In genomic region chr7:158760445-158760764, GRCh38 we compare ENCODE assay signal across 13 cellular contexts. TPM values are rescaled to one million over a fixed set of nuclear protein-coding genes. Genes with fewer than 3 reads are reported as not detected.
A peak's percentile ranks its signal among the peaks of the same experiment; 100 is the strongest.
DNase-seq lines count a peak whose midpoint lies in the region; ATAC-seq, FAIRE-seq and TF ChIP-seq lines count a peak whose summit lies in the region.
"Had no signal": no experiment of that assay in that cellular context is flagged by ENCODE, and none has a peak within 500 bp of the region (broad histone marks: within the 10 kb centered on the region; RNA-seq: fewer than 3 reads in every experiment).

No MANE protein-coding gene starts in this region.

- no peaks in the 10 kb centered on the region for H3K27me3 Mint-ChIP-seq in natural killer cell (ENCODE audit: low read depth in 2 of 2)
- no peaks in the 10 kb centered on the region for H3K27me3 Mint-ChIP-seq in natural killer cell treated with Interleukin-12 subunit alpha and Interleukin-12 subunit beta and Interleukin-15 and Interleukin-18, amount 100 ng/mL, for 72 hours
- H3K27me3 Mint-ChIP-seq in WTC11 (ENCODE audit: low read depth): no peaks in the 10 kb centered on the region
- peaks cover 0 to 3% (median 0%) of the 10 kb centered on the region in 3 donors for H3K27me3 Mint-ChIP-seq in immature natural killer cell (ENCODE audit: low read depth in 3 of 3)
- H3K27me3 Mint-ChIP-seq: CD4-positive, alpha-beta memory T cell had no signal

- H3K36me3 Mint-ChIP-seq in natural killer cell (peaks cover 54% of the 10 kb centered on the region), WTC11 (peaks cover 64% of the 10 kb centered on the region), immature natural killer cell (peaks cover 36 to 68% (median 57%) of the 10 kb centered on the region in 3 donors)
- no peaks in the 10 kb centered on the region for H3K36me3 Mint-ChIP-seq in natural killer cell treated with Interleukin-12 subunit alpha and Interleukin-12 subunit beta and Interleukin-15 and Interleukin-18, amount 100 ng/mL, for 72 hours

- ATAC-seq in natural killer cell (no peak), WTC11 (no peak)
- no peak for ATAC-seq in natural killer cell treated with Interleukin-12 subunit alpha and Interleukin-12 subunit beta and Interleukin-15 and Interleukin-18, amount 100 ng/mL, for 72 hours

- H3K9me3 Mint-ChIP-seq in natural killer cell (no peaks in the 10 kb centered on the region), WTC11 (no peaks in the 10 kb centered on the region), immature natural killer cell (no peaks in the 10 kb centered on the region)
- H3K9me3 Mint-ChIP-seq in natural killer cell treated with Interleukin-12 subunit alpha and Interleukin-12 subunit beta and Interleukin-15 and Interleukin-18, amount 100 ng/mL, for 72 hours: no peaks in the 10 kb centered on the region
- H3K9me3 Mint-ChIP-seq: CD4-positive, alpha-beta memory T cell had no signal

- H3K9me3 ChIP-seq in tibial artery: no peaks in the 10 kb centered on the region
- H3K9me3 ChIP-seq: BE2C had no signal

- no peaks in the 10 kb centered on the region for H3K27me3 ChIP-seq in tibial artery
- H3K27me3 ChIP-seq: BE2C had no signal

- FAIRE-seq in GM12891 (lab: Jason Lieb, UNC): no peak
- FAIRE-seq: A204.1 had no signal

- H3K4me3 Mint-ChIP-seq in natural killer cell (no peak overlapping the region), WTC11 (no peak overlapping the region), immature natural killer cell (no peak overlapping the region)
- no peak overlapping the region for H3K4me3 Mint-ChIP-seq in natural killer cell treated with Interleukin-12 subunit alpha and Interleukin-12 subunit beta and Interleukin-15 and Interleukin-18, amount 100 ng/mL, for 72 hours

- intact Hi-C loops in natural killer cell (cut with micrococcal nuclease) (no loop called here), tibial artery (cut with DNase I; ENCODE audit: low total_unique reads) (no loop called here)

- H3K27ac ChIP-seq in tibial artery: no peak overlapping the region

- H3K4me3 ChIP-seq in tibial artery: no peak overlapping the region

- POLR2A ChIA-PET in WTC11 (lab: Charles Lee): no interaction called here

- no peak for TF ChIP-seq POLR2A in GM12891 (IDR thresholded peaks at IDR 0.05; ENCODE audit: low read depth, low read length)

- DNase-seq in natural killer cell (no peak), WTC11 (ENCODE audit: low spot score) (no peak), immature natural killer cell (no peak), tibial artery (no peak), GM20000 (ENCODE audit: low spot score) (no peak), GM12891 (ENCODE audit: insufficient read length, low spot score) (no peak)
- DNase-seq in natural killer cell treated with Interleukin-12 subunit alpha and Interleukin-12 subunit beta and Interleukin-15 and Interleukin-18, amount 100 ng/mL, for 72 hours (ENCODE audit: low spot score): no peak
- DNase-seq: BE2C, C1 segment of cervical spinal cord, GDM1, HCEC 1CT had no signal

- no peaks in the 10 kb centered on the region for H3K4me1 ChIP-seq in tibial artery

- H3K27ac Mint-ChIP-seq in natural killer cell (peak overlapping the region; percentile 2 to 53), WTC11 (no peak overlapping the region), immature natural killer cell (peak overlapping the region in 4 of 6 donors; percentile 28 to 72 (median 36))
- no peak overlapping the region for H3K27ac Mint-ChIP-seq in natural killer cell treated with Interleukin-12 subunit alpha and Interleukin-12 subunit beta and Interleukin-15 and Interleukin-18, amount 100 ng/mL, for 72 hours

- H3K36me3 ChIP-seq in tibial artery: peaks cover 67 to 97% (median 86%) of the 10 kb centered on the region in 3 donors

- TF ChIP-seq CTCF in natural killer cell (IDR thresholded peaks at IDR 0.05): no peak
- no peak for TF ChIP-seq CTCF in WTC11 (IDR thresholded peaks at IDR 0.05)
- no peak for TF ChIP-seq CTCF in tibial artery (IDR thresholded peaks at IDR 0.05)
- no peak for TF ChIP-seq CTCF in GM20000 (IDR thresholded peaks at IDR 0.05; ENCODE audit: extremely low read depth, missing control alignments)

- CTCF ChIA-PET in WTC11 (lab: Charles Lee): no interaction called here

- peaks cover 6 to 17% of the 10 kb centered on the region in 2 donors for H3K4me1 Mint-ChIP-seq in natural killer cell
- peaks cover 0 to 9% of the 10 kb centered on the region in 2 donors for H3K4me1 Mint-ChIP-seq in natural killer cell treated with Interleukin-12 subunit alpha and Interleukin-12 subunit beta and Interleukin-15 and Interleukin-18, amount 100 ng/mL, for 72 hours (ENCODE audit: low read depth in 2 of 2)
- peaks cover 5% of the 10 kb centered on the region; the same call in 1 of the 2 replicates for H3K4me1 Mint-ChIP-seq in WTC11
- H3K4me1 Mint-ChIP-seq in immature natural killer cell: peaks cover 2 to 8% of the 10 kb centered on the region in 2 donors

TF ChIP-seq in WTC11, 78 proteins besides CTCF, POLR2A, EP300 and RAD21:
- TF ChIP-seq E2F5 (CRISPR knock-in tag; IDR thresholded peaks at IDR 0.05) (no peak), ZNF121 (CRISPR knock-in tag; IDR thresholded peaks at IDR 0.05) (peak; percentile 55; the same call in 1 of the 2 replicates)
TF ChIP-seq in WTC11: peak in this region for 1.

TF ChIP-seq in GM12891, 5 proteins besides CTCF, POLR2A, EP300 and RAD21:
- no peak for TF ChIP-seq TAF1 (IDR thresholded peaks at IDR 0.05; ENCODE audit: low read depth, low read length)
- no peak for TF ChIP-seq POU2F2 (IDR thresholded peaks at IDR 0.05; ENCODE audit: low read depth, low read length)
- TF ChIP-seq PAX5 (IDR thresholded peaks at IDR 0.05; ENCODE audit: insufficient read depth, low read length, severe bottlenecking): no peak
- TF ChIP-seq POLR2AphosphoS5 (IDR thresholded peaks at IDR 0.05; ENCODE audit: low read depth, low read length): no peak
- no peak for TF ChIP-seq SPI1 (IDR thresholded peaks at IDR 0.05; ENCODE audit: low read depth, low read length)

RNA-seq across cellular contexts. Expression of gene NCAPG2, which starts 55.8 kb away (rescaled TPM):
- total RNA-seq in natural killer cell: 10 to 100 TPM in 2 of 3 donors, 1 to 10 TPM in 1; 8.8 to 14.8 (median 14.1) TPM
- 100 to 1,000 TPM in 1 of 2 donors, 10 to 100 TPM in 1; 45.0 to 117 TPM for total RNA-seq in natural killer cell treated with Interleukin-12 subunit alpha and Interleukin-12 subunit beta and Interleukin-15 and Interleukin-18, amount 100 ng/mL, for 72 hours
- 96.8 to 111 TPM (median 99.2 TPM) in 3 replicates for total RNA-seq in WTC11 (2021)
- 1 to 10 TPM; 3.5 to 7.9 (median 5.7) TPM for polyA plus RNA-seq in immature natural killer cell
- polyA plus RNA-seq in GM12891 (2012; ENCODE audit: low read depth, missing spikeins): 22.0 TPM

Comparison
In these comparisons a context has a peak if more than half of its experiments do, and no peak if none do; other contexts are left out.
1. H3K27ac Mint-ChIP-seq: peak in natural killer cell (2 of 2) and immature natural killer cell (4 of 6); none in natural killer cell treated with Interleukin-12 subunit alpha and Interleukin-12 subunit beta and Interleukin-15 and Interleukin-18, amount 100 ng/mL, for 72 hours (0 of 2) and WTC11 (single experiment).